In genomic region chr20:1855113-1855512, GRCh38 we compare ENCODE assay signal across 1 cellular context.
A peak's percentile ranks its signal among the peaks of the same experiment; 100 is the strongest.
TF ChIP-seq lines count a peak whose summit lies in the region.

No MANE protein-coding gene starts in this region.

TF ChIP-seq in HepG2, 621 proteins besides CTCF, POLR2A, EP300 and RAD21 (continued from another document and continues in another):
- TF ChIP-seq, protein P1, sequence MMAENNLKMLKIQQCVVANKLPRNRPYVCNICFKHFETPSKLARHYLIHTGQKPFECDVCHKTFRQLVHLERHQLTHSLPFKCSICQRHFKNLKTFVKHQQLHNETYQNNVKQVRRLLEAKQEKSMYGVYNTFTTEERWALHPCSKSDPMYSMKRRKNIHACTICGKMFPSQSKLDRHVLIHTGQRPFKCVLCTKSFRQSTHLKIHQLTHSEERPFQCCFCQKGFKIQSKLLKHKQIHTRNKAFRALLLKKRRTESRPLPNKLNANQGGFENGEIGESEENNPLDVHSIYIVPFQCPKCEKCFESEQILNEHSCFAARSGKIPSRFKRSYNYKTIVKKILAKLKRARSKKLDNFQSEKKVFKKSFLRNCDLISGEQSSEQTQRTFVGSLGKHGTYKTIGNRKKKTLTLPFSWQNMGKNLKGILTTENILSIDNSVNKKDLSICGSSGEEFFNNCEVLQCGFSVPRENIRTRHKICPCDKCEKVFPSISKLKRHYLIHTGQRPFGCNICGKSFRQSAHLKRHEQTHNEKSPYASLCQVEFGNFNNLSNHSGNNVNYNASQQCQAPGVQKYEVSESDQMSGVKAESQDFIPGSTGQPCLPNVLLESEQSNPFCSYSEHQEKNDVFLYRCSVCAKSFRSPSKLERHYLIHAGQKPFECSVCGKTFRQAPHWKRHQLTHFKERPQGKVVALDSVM (CRISPR knock-in tag; IDR thresholded peaks at IDR 0.05) = no peak
- TF ChIP-seq, protein P2, sequence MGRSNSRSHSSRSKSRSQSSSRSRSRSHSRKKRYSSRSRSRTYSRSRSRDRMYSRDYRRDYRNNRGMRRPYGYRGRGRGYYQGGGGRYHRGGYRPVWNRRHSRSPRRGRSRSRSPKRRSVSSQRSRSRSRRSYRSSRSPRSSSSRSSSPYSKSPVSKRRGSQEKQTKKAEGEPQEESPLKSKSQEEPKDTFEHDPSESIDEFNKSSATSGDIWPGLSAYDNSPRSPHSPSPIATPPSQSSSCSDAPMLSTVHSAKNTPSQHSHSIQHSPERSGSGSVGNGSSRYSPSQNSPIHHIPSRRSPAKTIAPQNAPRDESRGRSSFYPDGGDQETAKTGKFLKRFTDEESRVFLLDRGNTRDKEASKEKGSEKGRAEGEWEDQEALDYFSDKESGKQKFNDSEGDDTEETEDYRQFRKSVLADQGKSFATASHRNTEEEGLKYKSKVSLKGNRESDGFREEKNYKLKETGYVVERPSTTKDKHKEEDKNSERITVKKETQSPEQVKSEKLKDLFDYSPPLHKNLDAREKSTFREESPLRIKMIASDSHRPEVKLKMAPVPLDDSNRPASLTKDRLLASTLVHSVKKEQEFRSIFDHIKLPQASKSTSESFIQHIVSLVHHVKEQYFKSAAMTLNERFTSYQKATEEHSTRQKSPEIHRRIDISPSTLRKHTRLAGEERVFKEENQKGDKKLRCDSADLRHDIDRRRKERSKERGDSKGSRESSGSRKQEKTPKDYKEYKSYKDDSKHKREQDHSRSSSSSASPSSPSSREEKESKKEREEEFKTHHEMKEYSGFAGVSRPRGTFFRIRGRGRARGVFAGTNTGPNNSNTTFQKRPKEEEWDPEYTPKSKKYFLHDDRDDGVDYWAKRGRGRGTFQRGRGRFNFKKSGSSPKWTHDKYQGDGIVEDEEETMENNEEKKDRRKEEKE (IDR thresholded peaks at IDR 0.05) = no peak
- TF ChIP-seq POLR2G (IDR thresholded peaks at IDR 0.05; ENCODE audit: low read depth, low read length) (peak; percentile 62), AGO2 (optimal IDR thresholded peaks at IDR 0.05; ENCODE audit: low read depth, low read length) (no peak), NCOA2 (CRISPR knock-in tag; IDR thresholded peaks at IDR 0.05) (peak; percentile 74), IRF1 (CRISPR knock-in tag; IDR thresholded peaks at IDR 0.05; ENCODE audit: low read depth) (no peak), MATR3 (CRISPR knock-in tag; IDR thresholded peaks at IDR 0.05) (no peak), ZNF33A (CRISPR knock-in tag; IDR thresholded peaks at IDR 0.05; ENCODE audit: borderline replicate concordance) (no peak), HNRNPH1 (optimal IDR thresholded peaks at IDR 0.05; ENCODE audit: low read depth, low read length) (no peak), SMYD3 (CRISPR knock-in tag; IDR thresholded peaks at IDR 0.05) (no peak), NFAT5 (CRISPR knock-in tag; IDR thresholded peaks at IDR 0.05) (no peak), U2AF2 (IDR thresholded peaks at IDR 0.05; ENCODE audit: low read depth, low read length) (no peak), ZNF841 (CRISPR knock-in tag; IDR thresholded peaks at IDR 0.05; ENCODE audit: borderline replicate concordance) (no peak), ZNF121 (CRISPR knock-in tag; IDR thresholded peaks at IDR 0.05) (no peak), ZNF577 (CRISPR knock-in tag; IDR thresholded peaks at IDR 0.05; ENCODE audit: borderline replicate concordance, low read depth) (no peak), ZNF260 (CRISPR knock-in tag; IDR thresholded peaks at IDR 0.05; ENCODE audit: borderline replicate concordance, low read depth) (no peak), HNRNPUL1 (IDR thresholded peaks at IDR 0.05; ENCODE audit: low read depth, low read length) (no peak), ZNF639 (CRISPR knock-in tag; conservative IDR thresholded peaks at IDR 0.05) (no peak), BCL3 (CRISPR knock-in tag; IDR thresholded peaks at IDR 0.05) (no peak), CHD2 (IDR thresholded peaks at IDR 0.05; ENCODE audit: low read depth, low read length) (no peak)
- TF ChIP-seq, protein P3, sequence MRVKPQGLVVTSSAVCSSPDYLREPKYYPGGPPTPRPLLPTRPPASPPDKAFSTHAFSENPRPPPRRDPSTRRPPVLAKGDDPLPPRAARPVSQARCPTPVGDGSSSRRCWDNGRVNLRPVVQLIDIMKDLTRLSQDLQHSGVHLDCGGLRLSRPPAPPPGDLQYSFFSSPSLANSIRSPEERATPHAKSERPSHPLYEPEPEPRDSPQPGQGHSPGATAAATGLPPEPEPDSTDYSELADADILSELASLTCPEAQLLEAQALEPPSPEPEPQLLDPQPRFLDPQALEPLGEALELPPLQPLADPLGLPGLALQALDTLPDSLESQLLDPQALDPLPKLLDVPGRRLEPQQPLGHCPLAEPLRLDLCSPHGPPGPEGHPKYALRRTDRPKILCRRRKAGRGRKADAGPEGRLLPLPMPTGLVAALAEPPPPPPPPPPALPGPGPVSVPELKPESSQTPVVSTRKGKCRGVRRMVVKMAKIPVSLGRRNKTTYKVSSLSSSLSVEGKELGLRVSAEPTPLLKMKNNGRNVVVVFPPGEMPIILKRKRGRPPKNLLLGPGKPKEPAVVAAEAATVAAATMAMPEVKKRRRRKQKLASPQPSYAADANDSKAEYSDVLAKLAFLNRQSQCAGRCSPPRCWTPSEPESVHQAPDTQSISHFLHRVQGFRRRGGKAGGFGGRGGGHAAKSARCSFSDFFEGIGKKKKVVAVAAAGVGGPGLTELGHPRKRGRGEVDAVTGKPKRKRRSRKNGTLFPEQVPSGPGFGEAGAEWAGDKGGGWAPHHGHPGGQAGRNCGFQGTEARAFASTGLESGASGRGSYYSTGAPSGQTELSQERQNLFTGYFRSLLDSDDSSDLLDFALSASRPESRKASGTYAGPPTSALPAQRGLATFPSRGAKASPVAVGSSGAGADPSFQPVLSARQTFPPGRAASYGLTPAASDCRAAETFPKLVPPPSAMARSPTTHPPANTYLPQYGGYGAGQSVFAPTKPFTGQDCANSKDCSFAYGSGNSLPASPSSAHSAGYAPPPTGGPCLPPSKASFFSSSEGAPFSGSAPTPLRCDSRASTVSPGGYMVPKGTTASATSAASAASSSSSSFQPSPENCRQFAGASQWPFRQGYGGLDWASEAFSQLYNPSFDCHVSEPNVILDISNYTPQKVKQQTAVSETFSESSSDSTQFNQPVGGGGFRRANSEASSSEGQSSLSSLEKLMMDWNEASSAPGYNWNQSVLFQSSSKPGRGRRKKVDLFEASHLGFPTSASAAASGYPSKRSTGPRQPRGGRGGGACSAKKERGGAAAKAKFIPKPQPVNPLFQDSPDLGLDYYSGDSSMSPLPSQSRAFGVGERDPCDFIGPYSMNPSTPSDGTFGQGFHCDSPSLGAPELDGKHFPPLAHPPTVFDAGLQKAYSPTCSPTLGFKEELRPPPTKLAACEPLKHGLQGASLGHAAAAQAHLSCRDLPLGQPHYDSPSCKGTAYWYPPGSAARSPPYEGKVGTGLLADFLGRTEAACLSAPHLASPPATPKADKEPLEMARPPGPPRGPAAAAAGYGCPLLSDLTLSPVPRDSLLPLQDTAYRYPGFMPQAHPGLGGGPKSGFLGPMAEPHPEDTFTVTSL (CRISPR knock-in tag; IDR thresholded peaks at IDR 0.05; ENCODE audit: borderline replicate concordance) = 0 out of 2 replicates have a peak, but pooled peaks have one; percentile 29
- TF ChIP-seq, protein P4, sequence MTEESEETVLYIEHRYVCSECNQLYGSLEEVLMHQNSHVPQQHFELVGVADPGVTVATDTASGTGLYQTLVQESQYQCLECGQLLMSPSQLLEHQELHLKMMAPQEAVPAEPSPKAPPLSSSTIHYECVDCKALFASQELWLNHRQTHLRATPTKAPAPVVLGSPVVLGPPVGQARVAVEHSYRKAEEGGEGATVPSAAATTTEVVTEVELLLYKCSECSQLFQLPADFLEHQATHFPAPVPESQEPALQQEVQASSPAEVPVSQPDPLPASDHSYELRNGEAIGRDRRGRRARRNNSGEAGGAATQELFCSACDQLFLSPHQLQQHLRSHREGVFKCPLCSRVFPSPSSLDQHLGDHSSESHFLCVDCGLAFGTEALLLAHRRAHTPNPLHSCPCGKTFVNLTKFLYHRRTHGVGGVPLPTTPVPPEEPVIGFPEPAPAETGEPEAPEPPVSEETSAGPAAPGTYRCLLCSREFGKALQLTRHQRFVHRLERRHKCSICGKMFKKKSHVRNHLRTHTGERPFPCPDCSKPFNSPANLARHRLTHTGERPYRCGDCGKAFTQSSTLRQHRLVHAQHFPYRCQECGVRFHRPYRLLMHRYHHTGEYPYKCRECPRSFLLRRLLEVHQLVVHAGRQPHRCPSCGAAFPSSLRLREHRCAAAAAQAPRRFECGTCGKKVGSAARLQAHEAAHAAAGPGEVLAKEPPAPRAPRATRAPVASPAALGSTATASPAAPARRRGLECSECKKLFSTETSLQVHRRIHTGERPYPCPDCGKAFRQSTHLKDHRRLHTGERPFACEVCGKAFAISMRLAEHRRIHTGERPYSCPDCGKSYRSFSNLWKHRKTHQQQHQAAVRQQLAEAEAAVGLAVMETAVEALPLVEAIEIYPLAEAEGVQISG (CRISPR knock-in tag; IDR thresholded peaks at IDR 0.05) = no peak; the same call in 1 of the 2 replicates
- TF ChIP-seq, protein P5, sequence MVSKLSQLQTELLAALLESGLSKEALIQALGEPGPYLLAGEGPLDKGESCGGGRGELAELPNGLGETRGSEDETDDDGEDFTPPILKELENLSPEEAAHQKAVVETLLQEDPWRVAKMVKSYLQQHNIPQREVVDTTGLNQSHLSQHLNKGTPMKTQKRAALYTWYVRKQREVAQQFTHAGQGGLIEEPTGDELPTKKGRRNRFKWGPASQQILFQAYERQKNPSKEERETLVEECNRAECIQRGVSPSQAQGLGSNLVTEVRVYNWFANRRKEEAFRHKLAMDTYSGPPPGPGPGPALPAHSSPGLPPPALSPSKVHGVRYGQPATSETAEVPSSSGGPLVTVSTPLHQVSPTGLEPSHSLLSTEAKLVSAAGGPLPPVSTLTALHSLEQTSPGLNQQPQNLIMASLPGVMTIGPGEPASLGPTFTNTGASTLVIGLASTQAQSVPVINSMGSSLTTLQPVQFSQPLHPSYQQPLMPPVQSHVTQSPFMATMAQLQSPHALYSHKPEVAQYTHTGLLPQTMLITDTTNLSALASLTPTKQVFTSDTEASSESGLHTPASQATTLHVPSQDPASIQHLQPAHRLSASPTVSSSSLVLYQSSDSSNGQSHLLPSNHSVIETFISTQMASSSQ (IDR thresholded peaks at IDR 0.05; ENCODE audit: low read depth) = no peak
- TF ChIP-seq, protein P5 (CRISPR knock-in tag; IDR thresholded peaks at IDR 0.05; ENCODE audit: borderline replicate concordance) = no peak
